ENCODE assay signal across 36 cellular contexts in the genomic region with DNA sequence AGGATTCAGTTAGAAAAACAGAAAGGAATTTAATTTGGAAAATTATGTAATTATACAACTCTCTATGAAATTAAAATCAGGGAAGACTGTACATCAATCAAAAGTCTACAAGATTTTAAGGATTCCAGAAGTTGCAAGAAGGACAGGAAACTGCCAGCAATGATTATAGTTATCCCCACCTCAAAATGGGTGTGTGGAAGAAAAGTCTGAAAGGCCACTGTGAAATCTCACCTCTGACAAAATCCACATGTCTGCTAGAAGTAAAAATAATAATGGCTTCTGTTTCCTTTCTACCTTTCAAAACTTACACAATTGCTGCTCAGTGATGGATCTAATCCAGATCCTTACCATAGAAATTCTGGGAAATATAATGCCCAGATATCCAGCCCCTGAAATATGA.
"Had no signal": no experiment of that assay in that cellular context is flagged by ENCODE, and none has a peak within 500 bp of the region (broad histone marks: within the 10 kb centered on the region; RNA-seq: fewer than 3 reads in every experiment).

No MANE protein-coding gene starts in this region.

- DNase-seq: activated B cell treated with CpG ODN at 0.5 μM for 24 hours; activated CD4-positive, alpha-beta memory T cell treated with anti-CD3 and anti-CD28 coated beads for 36 hours; activated CD4-positive, alpha-beta T cell treated with anti-CD3 and anti-CD28 coated beads for 4 hours; activated CD4-positive, alpha-beta T cell treated with anti-CD3 and anti-CD28 coated beads, Interleukin-2, amount 50 U/mL, for 1 hour; activated CD4-positive, CD25-positive, alpha-beta regulatory T cell treated with anti-CD3 and anti-CD28 coated beads, Interleukin-2, amount 50 U/mL, for 72 hours; activated CD8-positive, alpha-beta memory T cell treated with anti-CD3 and anti-CD28 coated beads, Interleukin-2, amount 50 U/mL, for 4 hours; activated effector memory CD4-positive, alpha-beta T cell treated with Interleukin-2 at 50 U/mL for 16 hours; activated naive CD4-positive, alpha-beta T cell treated with anti-CD3 and anti-CD28 coated beads, Interleukin-2, amount 10 ng/mL, durations not matched to agents 7 days and 5 days; activated naive CD8-positive, alpha-beta T cell treated with anti-CD3 and anti-CD28 coated beads, Interleukin-2, amount 50 U/mL, for 24 hours; activated T-cell treated with anti-CD3 and anti-CD28 coated beads for 4 hours; activated T-cell treated with anti-CD3 and anti-CD28 coated beads, Interleukin-2, amount 50 U/mL, for 4 hours; anterior cingulate cortex; brain microvascular endothelial cell; Karpas-422; KBM-7; MG63; NCI-H1048; NCI-H1105 treated with DMSO at 0.1 percent for 48 hours; NCI-H1436; NCI-H1694; NCI-H2029; NCI-H345; NCI-H524 treated with DMSO at 0.1 percent for 48 hours; PC-9; SIG-M5; T-cell; T-helper 2 cell; T-helper 9 cell had no signal

- H3K4me1 Mint-ChIP-seq: activated naive CD4-positive, alpha-beta T cell treated with anti-CD3 and anti-CD28 coated beads, Interleukin-2, amount 10 ng/mL, durations not matched to agents 7 days and 5 days; activated naive CD8-positive, alpha-beta T cell treated with anti-CD3 and anti-CD28 coated beads, Interleukin-2, amount 50 U/mL, for 24 hours; central memory CD8-positive, alpha-beta T cell; T-cell had no signal

- ATAC-seq: activated naive CD8-positive, alpha-beta T cell treated with anti-CD3 and anti-CD28 coated beads, Interleukin-2, amount 50 U/mL, for 24 hours; activated T-cell treated with anti-CD3 and anti-CD28 coated beads, Interleukin-2, amount 50 U/mL, for 4 hours; Right ventricle myocardium inferior; T-cell had no signal

- H3K36me3 ChIP-seq: brain microvascular endothelial cell, cardiac muscle cell, MG63 had no signal

- H3K27me3 ChIP-seq: brain microvascular endothelial cell, cardiac muscle cell, MG63 had no signal

- H3K36me3 Mint-ChIP-seq: activated CD4-positive, alpha-beta memory T cell treated with anti-CD3 and anti-CD28 coated beads for 36 hours; activated naive CD4-positive, alpha-beta T cell treated with anti-CD3 and anti-CD28 coated beads, Interleukin-2, amount 10 ng/mL, durations not matched to agents 7 days and 5 days; activated naive CD8-positive, alpha-beta T cell; T-cell had no signal

- H3K9me3 ChIP-seq: MG63 had no signal

- H2AFZ ChIP-seq: PC-9 had no signal

- FAIRE-seq: RCC 7860 had no signal

- H3K27ac Mint-ChIP-seq: activated B cell treated with CpG ODN at 0.5 μM for 24 hours; activated CD4-positive, alpha-beta memory T cell treated with anti-CD3 and anti-CD28 coated beads for 36 hours; activated naive CD4-positive, alpha-beta T cell treated with anti-CD3 and anti-CD28 coated beads, Interleukin-2, amount 10 ng/mL, durations not matched to agents 7 days and 5 days; activated naive CD8-positive, alpha-beta T cell; activated naive CD8-positive, alpha-beta T cell treated with anti-CD3 and anti-CD28 coated beads, Interleukin-2, amount 50 U/mL, for 24 hours; activated T-helper 1 cell treated with anti-CD3 and anti-CD28 coated beads, Interleukin-12 subunit alpha, Interleukin-12 subunit beta, Interleukin-2, Interleukin-4 antibody, amounts not matched to agents 30 ng/mL and 10 ng/mL and 1 ng/mL, durations not matched to agents 14 hours and 24 hours and 36 hours; T-cell had no signal

- H3K27me3 Mint-ChIP-seq: activated B cell treated with CpG ODN at 0.5 μM for 24 hours; activated CD4-positive, alpha-beta memory T cell treated with anti-CD3 and anti-CD28 coated beads for 36 hours; activated naive CD4-positive, alpha-beta T cell treated with anti-CD3 and anti-CD28 coated beads, Interleukin-2, amount 10 ng/mL, durations not matched to agents 7 days and 5 days; activated naive CD8-positive, alpha-beta T cell; activated naive CD8-positive, alpha-beta T cell treated with anti-CD3 and anti-CD28 coated beads, Interleukin-2, amount 50 U/mL, for 24 hours; central memory CD8-positive, alpha-beta T cell; T-cell had no signal

- H3K27ac ChIP-seq: brain microvascular endothelial cell, cardiac muscle cell, PC-9, RWPE1, VCaP had no signal

- H3K4me2 ChIP-seq: PC-9 had no signal

- H3K4me3 Mint-ChIP-seq: activated B cell treated with CpG ODN at 0.5 μM for 24 hours; activated CD4-positive, alpha-beta memory T cell treated with anti-CD3 and anti-CD28 coated beads for 36 hours; activated naive CD4-positive, alpha-beta T cell treated with anti-CD3 and anti-CD28 coated beads, Interleukin-2, amount 10 ng/mL, durations not matched to agents 7 days and 5 days; activated naive CD8-positive, alpha-beta T cell; activated naive CD8-positive, alpha-beta T cell treated with anti-CD3 and anti-CD28 coated beads, Interleukin-2, amount 50 U/mL, for 24 hours; activated T-cell treated with anti-CD3 and anti-CD28 coated beads, Interleukin-2, amount 50 U/mL, for 4 hours; activated T-helper 1 cell treated with anti-CD3 and anti-CD28 coated beads, Interleukin-12 subunit alpha, Interleukin-12 subunit beta, Interleukin-2, Interleukin-4 antibody, amounts not matched to agents 30 ng/mL and 10 ng/mL and 1 ng/mL, durations not matched to agents 14 hours and 24 hours and 36 hours; central memory CD8-positive, alpha-beta T cell; T-cell had no signal

- H3K4me3 ChIP-seq: cardiac muscle cell, MG63, PC-9 had no signal
